ENCODE assay signal across 32 cellular contexts in the genomic region with DNA sequence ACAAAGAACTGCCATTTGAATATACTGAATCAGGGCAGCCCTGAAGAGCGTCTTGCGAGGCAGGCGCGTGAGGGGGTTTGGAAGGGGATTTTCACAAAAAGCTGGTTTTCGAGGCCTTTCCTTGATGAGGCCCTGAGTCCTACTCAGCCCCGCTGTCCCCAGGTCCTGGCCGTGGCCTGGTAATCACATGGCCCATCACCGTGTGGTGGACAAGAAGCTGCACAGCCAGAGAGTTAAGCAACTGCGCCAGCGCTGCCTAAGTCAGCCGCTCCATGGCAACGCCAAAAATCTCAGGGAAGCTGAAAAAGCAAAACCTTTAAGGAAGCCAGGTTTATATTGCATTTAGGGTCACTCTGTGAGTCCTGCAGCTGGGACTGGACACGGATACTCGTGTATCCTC.
"Had no signal": no experiment of that assay in that cellular context is flagged by ENCODE, and none has a peak within 500 bp of the region (broad histone marks: within the 10 kb centered on the region; RNA-seq: fewer than 3 reads in every experiment).

No MANE protein-coding gene starts in this region.

- H3K27ac ChIP-seq: ascending aorta, cardiac muscle cell, VCaP had no signal

- H3K27me3 ChIP-seq: ascending aorta, cardiac muscle cell had no signal

- DNase-seq: activated B cell treated with CpG ODN at 0.5 μM for 24 hours; activated CD4-positive, alpha-beta memory T cell treated with anti-CD3 and anti-CD28 coated beads for 36 hours; activated CD4-positive, alpha-beta T cell treated with anti-CD3 and anti-CD28 coated beads for 4 hours; activated CD4-positive, alpha-beta T cell treated with anti-CD3 and anti-CD28 coated beads, Interleukin-2, amount 10 ng/mL, durations not matched to agents 24 days and 14 days; activated CD4-positive, alpha-beta T cell treated with anti-CD3 and anti-CD28 coated beads, Interleukin-2, amount 50 U/mL, for 1 hour; activated CD4-positive, alpha-beta T cell treated with anti-CD3 and anti-CD28 coated beads, Interleukin-2, amount 50 U/mL, for 4 hours; activated CD4-positive, CD25-positive, alpha-beta regulatory T cell treated with anti-CD3 and anti-CD28 coated beads, Interleukin-2, amount 50 U/mL, for 72 hours; activated CD8-positive, alpha-beta memory T cell treated with anti-CD3 and anti-CD28 coated beads, Interleukin-2, amount 50 U/mL, for 4 hours; activated CD8-positive, alpha-beta T cell treated with anti-CD3 and anti-CD28 coated beads for 36 hours; activated gamma-delta T cell; activated naive CD4-positive, alpha-beta T cell treated with anti-CD3 and anti-CD28 coated beads for 36 hours; activated naive CD8-positive, alpha-beta T cell treated with anti-CD3 and anti-CD28 coated beads, Interleukin-2, amount 10 ng/mL, durations not matched to agents 7 days and 5 days; activated naive CD8-positive, alpha-beta T cell treated with anti-CD3 and anti-CD28 coated beads, Interleukin-2, amount 50 U/mL, for 24 hours; activated T-cell treated with anti-CD3 and anti-CD28 coated beads for 4 hours; activated T-cell treated with anti-CD3 and anti-CD28 coated beads, Interleukin-2, amount 50 U/mL, for 1 hour; activated T-cell treated with anti-CD3 and anti-CD28 coated beads, Interleukin-2, amount 50 U/mL, for 4 hours; activated T-cell treated with anti-CD3 and anti-CD28 coated beads, Interleukin-2, amount 50 U/mL, for 72 hours; cerebellar nuclear complex; T-cell; T-helper 17 cell; T1000 had no signal

- H3K4me1 Mint-ChIP-seq: activated B cell treated with CpG ODN at 0.5 μM for 24 hours; activated CD4-positive, alpha-beta T cell treated with anti-CD3 and anti-CD28 coated beads, Interleukin-2, amount 10 ng/mL, durations not matched to agents 24 days and 14 days; activated naive CD4-positive, alpha-beta T cell treated with anti-CD3 and anti-CD28 coated beads, Interleukin-2, amount 50 U/mL, for 24 hours; activated naive CD8-positive, alpha-beta T cell treated with anti-CD3 and anti-CD28 coated beads, Interleukin-2, amount 10 ng/mL, durations not matched to agents 7 days and 5 days; activated naive CD8-positive, alpha-beta T cell treated with anti-CD3 and anti-CD28 coated beads, Interleukin-2, amount 50 U/mL, for 24 hours; activated T-helper 17 cell treated with anti-CD3 and anti-CD28 coated beads, Interleukin-2, amount 50 U/mL, for 72 hours; central memory CD8-positive, alpha-beta T cell; T-cell; T-helper 17 cell had no signal

- H3K36me3 ChIP-seq: ascending aorta, cardiac muscle cell had no signal

- H3K4me3 ChIP-seq: ascending aorta, cardiac muscle cell had no signal

- ATAC-seq: activated CD8-positive, alpha-beta T cell treated with anti-CD3 and anti-CD28 coated beads for 36 hours; activated naive CD8-positive, alpha-beta T cell treated with anti-CD3 and anti-CD28 coated beads, Interleukin-2, amount 50 U/mL, for 24 hours; activated T-cell treated with anti-CD3 and anti-CD28 coated beads, Interleukin-2, amount 50 U/mL, for 4 hours; activated T-cell treated with anti-CD3 and anti-CD28 coated beads, Interleukin-2, amount 50 U/mL, for 72 hours; activated T-helper 17 cell treated with anti-CD3 and anti-CD28 coated beads, Interleukin-2, amount 50 U/mL, for 72 hours; T-cell; T-helper 17 cell had no signal

- H3K9me3 ChIP-seq: ascending aorta had no signal

- H3K27me3 Mint-ChIP-seq: activated B cell treated with CpG ODN at 0.5 μM for 24 hours; activated CD4-positive, alpha-beta T cell treated with anti-CD3 and anti-CD28 coated beads, Interleukin-2, amount 10 ng/mL, durations not matched to agents 24 days and 14 days; activated CD8-positive, alpha-beta T cell treated with anti-CD3 and anti-CD28 coated beads for 36 hours; activated naive CD4-positive, alpha-beta T cell treated with anti-CD3 and anti-CD28 coated beads, Interleukin-2, amount 50 U/mL, for 24 hours; activated naive CD8-positive, alpha-beta T cell; activated naive CD8-positive, alpha-beta T cell treated with anti-CD3 and anti-CD28 coated beads, Interleukin-2, amount 50 U/mL, for 24 hours; central memory CD8-positive, alpha-beta T cell; T-cell had no signal

- H3K4me3 Mint-ChIP-seq: activated B cell treated with CpG ODN at 0.5 μM for 24 hours; activated CD4-positive, alpha-beta memory T cell treated with anti-CD3 and anti-CD28 coated beads for 36 hours; activated CD4-positive, alpha-beta T cell treated with anti-CD3 and anti-CD28 coated beads, Interleukin-2, amount 10 ng/mL, durations not matched to agents 24 days and 14 days; activated CD8-positive, alpha-beta T cell treated with anti-CD3 and anti-CD28 coated beads for 36 hours; activated naive CD4-positive, alpha-beta T cell treated with anti-CD3 and anti-CD28 coated beads for 36 hours; activated naive CD4-positive, alpha-beta T cell treated with anti-CD3 and anti-CD28 coated beads, Interleukin-2, amount 50 U/mL, for 24 hours; activated naive CD8-positive, alpha-beta T cell; activated naive CD8-positive, alpha-beta T cell treated with anti-CD3 and anti-CD28 coated beads, Interleukin-2, amount 10 ng/mL, durations not matched to agents 7 days and 5 days; activated naive CD8-positive, alpha-beta T cell treated with anti-CD3 and anti-CD28 coated beads, Interleukin-2, amount 50 U/mL, for 24 hours; activated T-cell treated with anti-CD3 and anti-CD28 coated beads, Interleukin-2, amount 50 U/mL, for 4 hours; activated T-cell treated with anti-CD3 and anti-CD28 coated beads, Interleukin-2, amount 50 U/mL, for 72 hours; activated T-helper 1 cell treated with anti-CD3 and anti-CD28 coated beads, Interleukin-12 subunit alpha, Interleukin-12 subunit beta, Interleukin-2, Interleukin-4 antibody, amounts not matched to agents 30 ng/mL and 10 ng/mL and 1 ng/mL, durations not matched to agents 14 hours and 24 hours and 36 hours; activated T-helper 17 cell treated with anti-CD3 and anti-CD28 coated beads, Interleukin-2, amount 50 U/mL, for 72 hours; brain; central memory CD8-positive, alpha-beta T cell; T-cell; T-helper 17 cell had no signal

- H3K36me3 Mint-ChIP-seq: activated CD4-positive, alpha-beta memory T cell treated with anti-CD3 and anti-CD28 coated beads for 36 hours; activated naive CD8-positive, alpha-beta T cell; activated naive CD8-positive, alpha-beta T cell treated with anti-CD3 and anti-CD28 coated beads, Interleukin-2, amount 10 ng/mL, durations not matched to agents 7 days and 5 days; brain; T-cell had no signal

- H3K27ac Mint-ChIP-seq: activated B cell treated with CpG ODN at 0.5 μM for 24 hours; activated CD4-positive, alpha-beta memory T cell treated with anti-CD3 and anti-CD28 coated beads for 36 hours; activated CD4-positive, alpha-beta T cell treated with anti-CD3 and anti-CD28 coated beads, Interleukin-2, amount 10 ng/mL, durations not matched to agents 24 days and 14 days; activated CD8-positive, alpha-beta T cell treated with anti-CD3 and anti-CD28 coated beads for 36 hours; activated naive CD4-positive, alpha-beta T cell treated with anti-CD3 and anti-CD28 coated beads for 36 hours; activated naive CD4-positive, alpha-beta T cell treated with anti-CD3 and anti-CD28 coated beads, Interleukin-2, amount 50 U/mL, for 24 hours; activated naive CD8-positive, alpha-beta T cell; activated naive CD8-positive, alpha-beta T cell treated with anti-CD3 and anti-CD28 coated beads, Interleukin-2, amount 10 ng/mL, durations not matched to agents 7 days and 5 days; activated naive CD8-positive, alpha-beta T cell treated with anti-CD3 and anti-CD28 coated beads, Interleukin-2, amount 50 U/mL, for 24 hours; activated T-cell treated with anti-CD3 and anti-CD28 coated beads, Interleukin-2, amount 50 U/mL, for 72 hours; activated T-helper 1 cell treated with anti-CD3 and anti-CD28 coated beads, Interleukin-12 subunit alpha, Interleukin-12 subunit beta, Interleukin-2, Interleukin-4 antibody, amounts not matched to agents 30 ng/mL and 10 ng/mL and 1 ng/mL, durations not matched to agents 14 hours and 24 hours and 36 hours; activated T-helper 17 cell treated with anti-CD3 and anti-CD28 coated beads, Interleukin-2, amount 50 U/mL, for 72 hours; T-cell; T-helper 17 cell had no signal

- H3K9me3 Mint-ChIP-seq: activated B cell treated with CpG ODN at 0.5 μM for 24 hours; activated CD4-positive, alpha-beta memory T cell treated with anti-CD3 and anti-CD28 coated beads for 36 hours; activated CD4-positive, alpha-beta T cell treated with anti-CD3 and anti-CD28 coated beads, Interleukin-2, amount 10 ng/mL, durations not matched to agents 24 days and 14 days; activated CD8-positive, alpha-beta T cell treated with anti-CD3 and anti-CD28 coated beads for 36 hours; activated naive CD4-positive, alpha-beta T cell treated with anti-CD3 and anti-CD28 coated beads for 36 hours; activated naive CD4-positive, alpha-beta T cell treated with anti-CD3 and anti-CD28 coated beads, Interleukin-2, amount 50 U/mL, for 24 hours; activated naive CD8-positive, alpha-beta T cell treated with anti-CD3 and anti-CD28 coated beads, Interleukin-2, amount 10 ng/mL, durations not matched to agents 7 days and 5 days; activated naive CD8-positive, alpha-beta T cell treated with anti-CD3 and anti-CD28 coated beads, Interleukin-2, amount 50 U/mL, for 24 hours; activated T-cell treated with anti-CD3 and anti-CD28 coated beads, Interleukin-2, amount 50 U/mL, for 4 hours; activated T-helper 1 cell treated with anti-CD3 and anti-CD28 coated beads, Interleukin-12 subunit alpha, Interleukin-12 subunit beta, Interleukin-2, Interleukin-4 antibody, amounts not matched to agents 30 ng/mL and 10 ng/mL and 1 ng/mL, durations not matched to agents 14 hours and 24 hours and 36 hours had no signal

- FAIRE-seq: bronchial epithelial cell, TTC549 had no signal

- H3K4me1 ChIP-seq: ascending aorta had no signal
